21 cellular contexts compared by ENCODE assay signal in the genomic region with DNA sequence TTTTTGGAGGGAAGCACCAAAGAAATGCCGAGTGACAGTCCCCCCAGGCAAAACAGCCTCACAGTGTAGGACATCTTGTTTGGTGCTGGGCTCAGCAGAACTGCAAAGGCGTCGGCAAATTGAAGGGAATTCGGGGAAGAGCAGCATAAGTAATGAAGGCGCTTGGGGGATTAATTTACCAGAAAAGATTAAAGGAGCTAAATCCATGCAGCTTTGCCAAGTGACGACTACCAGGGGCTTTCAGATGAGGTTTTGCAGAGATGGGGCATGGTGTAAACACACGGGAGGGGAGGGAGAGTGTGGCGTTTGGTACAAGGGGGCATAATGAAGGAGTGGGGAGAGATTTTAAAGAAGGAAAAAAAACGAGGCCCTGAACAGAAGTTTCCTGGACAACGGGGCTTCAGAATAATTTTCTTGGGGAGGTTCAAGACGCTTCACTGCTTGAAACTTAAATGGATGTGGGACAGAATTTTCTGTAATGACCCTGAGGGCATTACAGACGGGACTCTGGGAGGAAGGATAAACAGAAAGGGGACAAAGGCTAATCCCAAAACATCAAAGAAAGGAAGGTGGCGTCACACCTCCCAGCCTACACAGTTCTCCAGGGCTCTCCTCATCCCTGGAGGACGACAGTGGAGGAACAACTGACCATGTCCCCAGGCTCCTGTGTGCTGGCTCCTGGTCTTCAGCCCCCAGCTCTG. TPM values are rescaled to one million over a fixed set of nuclear protein-coding genes. Genes with fewer than 3 reads are reported as not detected.
DNase-seq lines count a peak whose midpoint lies in the region; ATAC-seq, FAIRE-seq and TF ChIP-seq lines count a peak whose summit lies in the region.
"Had no signal": no experiment of that assay in that cellular context is flagged by ENCODE, and none has a peak within 500 bp of the region (broad histone marks: within the 10 kb centered on the region; RNA-seq: fewer than 3 reads in every experiment).

No MANE protein-coding gene starts in this region.

- no peak overlapping the region for H3K9ac ChIP-seq in kidney (ENCODE audit: low read length in 2 of 2)

- no peak overlapping the region for H3K4me2 ChIP-seq in GM23338

- no peak overlapping the region for H2AFZ ChIP-seq in GM23338

- peaks cover 18 to 19% of the 10 kb centered on the region in 2 donors for H3K4me1 ChIP-seq in kidney (ENCODE audit: control insufficient read depth in 1 of 2, insufficient read depth in 1 of 2, low read depth in 1 of 2, low read length in 2 of 2)
- H3K4me1 ChIP-seq in GM23338 (ENCODE audit: insufficient read depth): peaks cover 13% of the 10 kb centered on the region

- H3K27ac ChIP-seq in kidney (ENCODE audit: low read depth in 2 of 2, low read length in 2 of 2) (no peak overlapping the region), GM23338 (ENCODE audit: low read depth) (no peak overlapping the region)

- DNase-seq in activated T-cell treated with anti-CD3 and anti-CD28 coated beads, Interleukin-2, amount 50 U/mL, for 24 hours: no peak
- no peak for DNase-seq in activated T-cell treated with anti-CD3 and anti-CD28 coated beads, Interleukin-2, amount 50 U/mL, for 1 hour
- peak; percentile 85 for DNase-seq in NCI-H82 treated with DMSO at 0.1 percent for 48 hours (lab: John Stamatoyannopoulos, UW; ENCODE audit: unreplicated experiment)
- peak; percentile 26 for DNase-seq in kidney
- no peak for DNase-seq in stimulated activated effector memory CD8-positive, alpha-beta T cell treated with anti-CD3 and anti-CD28 coated beads, Interleukin-12 subunit alpha, Interleukin-12 subunit beta, amount 100 ng/mL, for 72 hours (ENCODE audit: low spot score in 2 of 2)
- no peak for DNase-seq in GM23338 (ENCODE audit: low spot score)
- DNase-seq in frontal cortex (ENCODE audit: low spot score in 2 of 2): no peak
- DNase-seq in GM19239 (ENCODE audit: insufficient read length, low spot score): no peak
- DNase-seq: 8988T, BE2C, DMS153, NCI-H1105 treated with DMSO at 0.1 percent for 48 hours, NCI-H1694 treated with DMSO at 0.1 percent for 48 hours, NCI-H2107, NCI-H2227 treated with DMSO at 0.1 percent for 48 hours, NCI-H526, Right ventricle myocardium superior had no signal

- intact Hi-C loops in kidney (cut with DNase I): no loop called here

- no peaks in the 10 kb centered on the region for H4K20me1 ChIP-seq in GM23338 (replicated peaks; ENCODE audit: insufficient read depth)

- H3K36me3 Mint-ChIP-seq in activated T-cell treated with anti-CD3 and anti-CD28 coated beads, Interleukin-2, amount 50 U/mL, for 24 hours (ENCODE audit: low read depth): peaks cover 89% of the 10 kb centered on the region
- H3K36me3 Mint-ChIP-seq in stimulated activated effector memory CD8-positive, alpha-beta T cell treated with anti-CD3 and anti-CD28 coated beads, Interleukin-12 subunit alpha, Interleukin-12 subunit beta, amount 100 ng/mL, for 72 hours: peaks cover 51% of the 10 kb centered on the region
- peaks cover 21% of the 10 kb centered on the region for H3K36me3 Mint-ChIP-seq in GM23338 (ENCODE audit: low read depth)

- H3K4me3 ChIP-seq in kidney (ENCODE audit: low read length in 2 of 2) (no peak overlapping the region), GM23338 (no peak overlapping the region)

- FAIRE-seq in kidney (lab: Jason Lieb, UNC) (no peak), frontal cortex (lab: Jason Lieb, UNC) (no peak), GM19239 (lab: Jason Lieb, UNC) (no peak)
- FAIRE-seq: H54, RCC 7860 had no signal

- no peak for ATAC-seq in stimulated activated effector memory CD8-positive, alpha-beta T cell treated with anti-CD3 and anti-CD28 coated beads, Interleukin-12 subunit alpha, Interleukin-12 subunit beta, amount 100 ng/mL, for 72 hours
- ATAC-seq in GM23338: no peak

- H3K27me3 ChIP-seq in GM23338 (ENCODE audit: insufficient read depth): no peaks in the 10 kb centered on the region

- no peaks in the 10 kb centered on the region for H3K9me2 ChIP-seq in GM23338 (ENCODE audit: insufficient read depth)

- H3K79me2 ChIP-seq in GM23338 (replicated peaks; ENCODE audit: insufficient read depth): no peaks in the 10 kb centered on the region

- no peaks in the 10 kb centered on the region for H3K27me3 Mint-ChIP-seq in activated T-cell treated with anti-CD3 and anti-CD28 coated beads, Interleukin-2, amount 50 U/mL, for 24 hours
- peaks cover 29% of the 10 kb centered on the region for H3K27me3 Mint-ChIP-seq in GM23338 (ENCODE audit: insufficient read depth, low read depth, poor library complexity)
- H3K27me3 Mint-ChIP-seq: IgD-negative memory B cell had no signal

- H3K4me3 Mint-ChIP-seq in activated T-cell treated with anti-CD3 and anti-CD28 coated beads, Interleukin-2, amount 50 U/mL, for 24 hours: no peak overlapping the region
- H3K4me3 Mint-ChIP-seq in stimulated activated effector memory CD8-positive, alpha-beta T cell treated with anti-CD3 and anti-CD28 coated beads, Interleukin-12 subunit alpha, Interleukin-12 subunit beta, amount 100 ng/mL, for 72 hours: no peak overlapping the region
- no peak overlapping the region for H3K4me3 Mint-ChIP-seq in GM23338

- no peaks in the 10 kb centered on the region for H3K9me3 Mint-ChIP-seq in activated T-cell treated with anti-CD3 and anti-CD28 coated beads, Interleukin-2, amount 50 U/mL, for 24 hours
- H3K9me3 Mint-ChIP-seq in stimulated activated effector memory CD8-positive, alpha-beta T cell treated with anti-CD3 and anti-CD28 coated beads, Interleukin-12 subunit alpha, Interleukin-12 subunit beta, amount 100 ng/mL, for 72 hours: no peaks in the 10 kb centered on the region
- no peaks in the 10 kb centered on the region for H3K9me3 Mint-ChIP-seq in GM23338
- H3K9me3 Mint-ChIP-seq: IgD-negative memory B cell had no signal

- H3F3A ChIP-seq in GM23338 (replicated peaks; ENCODE audit: low read depth): no peaks in the 10 kb centered on the region

- TF ChIP-seq CTCF in kidney (IDR thresholded peaks at IDR 0.05; ENCODE audit: borderline replicate concordance, extremely low read depth, insufficient read depth) (no peak), GM23338 (conservative IDR thresholded peaks at IDR 0.05; ENCODE audit: low read depth in 2 of 2) (no peak)

- no peaks in the 10 kb centered on the region for H3K9me3 ChIP-seq in kidney (ENCODE audit: control insufficient read depth in 1 of 2, low read length in 2 of 2)
- H3K9me3 ChIP-seq: BE2C had no signal

- H3K4me1 Mint-ChIP-seq in activated T-cell treated with anti-CD3 and anti-CD28 coated beads, Interleukin-2, amount 50 U/mL, for 24 hours (ENCODE audit: low read depth): peaks cover 45% of the 10 kb centered on the region
- H3K4me1 Mint-ChIP-seq in stimulated activated effector memory CD8-positive, alpha-beta T cell treated with anti-CD3 and anti-CD28 coated beads, Interleukin-12 subunit alpha, Interleukin-12 subunit beta, amount 100 ng/mL, for 72 hours: peaks cover 54% of the 10 kb centered on the region
- H3K4me1 Mint-ChIP-seq in GM23338: peaks cover 25% of the 10 kb centered on the region

- peak overlapping the region; percentile 56 for H3K27ac Mint-ChIP-seq in activated T-cell treated with anti-CD3 and anti-CD28 coated beads, Interleukin-2, amount 50 U/mL, for 24 hours
- H3K27ac Mint-ChIP-seq in stimulated activated effector memory CD8-positive, alpha-beta T cell treated with anti-CD3 and anti-CD28 coated beads, Interleukin-12 subunit alpha, Interleukin-12 subunit beta, amount 100 ng/mL, for 72 hours: peak overlapping the region; percentile 92
- no peak overlapping the region for H3K27ac Mint-ChIP-seq in GM23338

- H3K36me3 ChIP-seq in kidney (ENCODE audit: control insufficient read depth in 1 of 2, insufficient read depth in 2 of 2, low read length in 2 of 2) (peaks cover 5 to 12% of the 10 kb centered on the region in 2 donors), GM23338 (ENCODE audit: insufficient read depth) (no peaks in the 10 kb centered on the region)
- H3K36me3 ChIP-seq: BE2C had no signal

RNA-seq across cellular contexts. Expression of a gene that starts 45.4 kb away (rescaled TPM):
- 1.6 TPM for total RNA-seq in kidney
- 0.19 TPM for polyA plus RNA-seq in kidney (ENCODE audit: insufficient read depth, low read depth, low replicate concordance)
- total RNA-seq in GM23338 (2014; rRNA removed; shearing (Covaris generic)): 0.10 and 0.31 TPM in 2 replicates
- 0.08 and 0.16 TPM in 2 replicates for polyA plus RNA-seq in GM23338 (2016; fragmentation: Nextera tagmentation; extraction: Ambion mirVana)
- total RNA-seq in frontal cortex: 2.0 TPM
- total RNA-seq: HT1080 had no signal
- polyA plus RNA-seq: IgD-negative memory B cell had no signal

RNA-seq across cellular contexts. Expression of a gene that starts 52.8 kb away (rescaled TPM):
- total RNA-seq in kidney: 43.0 TPM
- 21.0 TPM for polyA plus RNA-seq in kidney (ENCODE audit: insufficient read depth, low read depth, low replicate concordance)
- total RNA-seq in GM23338 (2014; rRNA removed; shearing (Covaris generic)): 34.8 and 44.1 TPM in 2 replicates
- 13.8 and 15.1 TPM in 2 replicates for polyA plus RNA-seq in GM23338 (2016; fragmentation: Nextera tagmentation; extraction: Ambion mirVana)
- 43.2 TPM for total RNA-seq in frontal cortex

Comparison
In these comparisons a context has a peak if more than half of its experiments do, and no peak if none do; other contexts are left out.
1. DNase-seq: peak in NCI-H82 treated with DMSO at 0.1 percent for 48 hours (single experiment) and kidney (single experiment); none in activated T-cell treated with anti-CD3 and anti-CD28 coated beads, Interleukin-2, amount 50 U/mL, for 24 hours (single experiment), activated T-cell treated with anti-CD3 and anti-CD28 coated beads, Interleukin-2, amount 50 U/mL, for 1 hour (single experiment), stimulated activated effector memory CD8-positive, alpha-beta T cell treated with anti-CD3 and anti-CD28 coated beads, Interleukin-12 subunit alpha, Interleukin-12 subunit beta, amount 100 ng/mL, for 72 hours (0 of 2), GM23338 (single experiment), frontal cortex (0 of 2) and GM19239 (single experiment).